ENCODE assay signal across 17 cellular contexts in the genomic region with DNA sequence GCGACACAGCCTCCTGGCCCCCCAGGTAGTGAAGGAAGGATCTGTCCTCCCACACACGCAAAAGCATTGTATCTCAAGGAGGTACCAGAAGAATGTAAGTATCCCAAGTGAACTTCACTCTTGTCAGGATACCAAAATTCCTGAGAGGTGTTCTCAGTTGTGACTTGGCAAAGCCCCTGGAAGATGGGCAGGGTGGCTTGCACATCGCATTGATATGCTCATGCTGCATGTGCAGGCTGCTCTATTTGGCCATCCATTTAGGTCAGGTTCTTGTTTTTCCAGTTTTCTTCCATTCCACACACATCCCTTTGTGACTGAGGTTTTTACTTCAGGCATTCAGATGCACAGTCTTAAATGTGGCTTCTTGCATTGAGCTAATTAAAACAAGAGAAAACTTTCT.
"Had no signal": no experiment of that assay in that cellular context is flagged by ENCODE, and none has a peak within 500 bp of the region (broad histone marks: within the 10 kb centered on the region; RNA-seq: fewer than 3 reads in every experiment).

No MANE protein-coding gene starts in this region.

- H3K4me3 ChIP-seq: gastroesophageal sphincter, heart left ventricle had no signal

- H3K27ac Mint-ChIP-seq: activated naive CD8-positive, alpha-beta T cell treated with anti-CD3 and anti-CD28 coated beads for 36 hours; activated T-helper 1 cell treated with anti-CD3 and anti-CD28 coated beads, Interleukin-12 subunit alpha, Interleukin-12 subunit beta, Interleukin-2, Interleukin-4 antibody, amounts not matched to agents 30 ng/mL and 10 ng/mL and 1 ng/mL, durations not matched to agents 14 hours and 24 hours and 36 hours; natural killer cell treated with Interleukin-12 subunit alpha and Interleukin-12 subunit beta and Interleukin-15 and Interleukin-18, amount 100 ng/mL, for 72 hours had no signal

- H3K9me3 Mint-ChIP-seq: activated T-helper 1 cell treated with anti-CD3 and anti-CD28 coated beads, Interleukin-12 subunit alpha, Interleukin-12 subunit beta, Interleukin-2, Interleukin-4 antibody, amounts not matched to agents 30 ng/mL and 10 ng/mL and 1 ng/mL, durations not matched to agents 14 hours and 24 hours and 36 hours; effector memory CD8-positive, alpha-beta T cell; natural killer cell treated with Interleukin-12 subunit alpha and Interleukin-12 subunit beta and Interleukin-15 and Interleukin-18, amount 100 ng/mL, for 72 hours had no signal

- H3K9me3 ChIP-seq: gastroesophageal sphincter, heart left ventricle had no signal

- H3K36me3 ChIP-seq: gastroesophageal sphincter, heart left ventricle had no signal

- H3K36me3 Mint-ChIP-seq: activated naive CD8-positive, alpha-beta T cell treated with anti-CD3 and anti-CD28 coated beads for 36 hours; natural killer cell treated with Interleukin-12 subunit alpha and Interleukin-12 subunit beta and Interleukin-15 and Interleukin-18, amount 100 ng/mL, for 72 hours had no signal

- H3K27me3 Mint-ChIP-seq: activated naive CD8-positive, alpha-beta T cell treated with anti-CD3 and anti-CD28 coated beads for 36 hours; effector memory CD8-positive, alpha-beta T cell had no signal

- H3K4me1 ChIP-seq: gastroesophageal sphincter, heart left ventricle had no signal

- H3K27me3 ChIP-seq: gastroesophageal sphincter, heart left ventricle had no signal

- DNase-seq: activated CD4-positive, CD25-positive, alpha-beta regulatory T cell treated with anti-CD3 and anti-CD28 coated beads, Interleukin-2, amount 50 U/mL, for 72 hours; activated gamma-delta T cell treated with Interleukin-2 at 50 U/mL for 16 hours; activated naive CD8-positive, alpha-beta T cell treated with anti-CD3 and anti-CD28 coated beads for 36 hours; activated T-cell treated with anti-CD3 and anti-CD28 coated beads for 4 hours; amygdala; caudate nucleus; effector memory CD8-positive, alpha-beta T cell; heart left ventricle; kidney glomerular epithelial cell; retina; stimulated activated naive CD4-positive, alpha-beta T cell; SW 1271; T-helper 2 cell had no signal

- H3K4me1 Mint-ChIP-seq: activated naive CD8-positive, alpha-beta T cell treated with anti-CD3 and anti-CD28 coated beads for 36 hours had no signal

- H3K4me3 Mint-ChIP-seq: activated naive CD8-positive, alpha-beta T cell treated with anti-CD3 and anti-CD28 coated beads for 36 hours; activated T-helper 1 cell treated with anti-CD3 and anti-CD28 coated beads, Interleukin-12 subunit alpha, Interleukin-12 subunit beta, Interleukin-2, Interleukin-4 antibody, amounts not matched to agents 30 ng/mL and 10 ng/mL and 1 ng/mL, durations not matched to agents 14 hours and 24 hours and 36 hours; effector memory CD8-positive, alpha-beta T cell; natural killer cell treated with Interleukin-12 subunit alpha and Interleukin-12 subunit beta and Interleukin-15 and Interleukin-18, amount 100 ng/mL, for 72 hours had no signal

- H3K27ac ChIP-seq: gastroesophageal sphincter, heart left ventricle, VCaP had no signal
